Comparison of ENCODE assay signal across 1 cellular context in the genomic region with DNA sequence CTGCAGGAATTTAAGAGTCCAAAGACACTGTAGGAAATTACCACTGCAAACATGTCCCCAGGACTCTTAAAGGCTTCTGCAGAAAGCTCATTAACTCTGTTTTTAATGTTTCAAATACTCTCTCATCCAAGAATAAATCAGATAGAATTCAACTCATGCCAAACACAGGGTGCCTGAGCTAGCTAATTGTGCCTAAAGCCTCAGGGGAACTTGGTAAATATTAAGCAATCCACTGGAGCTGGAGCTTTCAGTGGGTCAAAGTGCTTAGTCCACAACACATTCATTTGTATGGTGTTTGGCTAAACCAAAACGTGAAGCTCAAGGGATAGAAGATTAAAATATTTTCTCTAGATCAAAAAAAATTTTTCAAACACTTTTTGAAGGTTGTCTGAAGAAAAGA.
A peak's percentile ranks its signal among the peaks of the same experiment; 100 is the strongest.
TF ChIP-seq lines count a peak whose summit lies in the region.

No MANE protein-coding gene starts in this region.

TF ChIP-seq in HepG2, 621 proteins besides CTCF, POLR2A, EP300 and RAD21 (continued from another document and continues in another):
- TF ChIP-seq, protein P1, sequence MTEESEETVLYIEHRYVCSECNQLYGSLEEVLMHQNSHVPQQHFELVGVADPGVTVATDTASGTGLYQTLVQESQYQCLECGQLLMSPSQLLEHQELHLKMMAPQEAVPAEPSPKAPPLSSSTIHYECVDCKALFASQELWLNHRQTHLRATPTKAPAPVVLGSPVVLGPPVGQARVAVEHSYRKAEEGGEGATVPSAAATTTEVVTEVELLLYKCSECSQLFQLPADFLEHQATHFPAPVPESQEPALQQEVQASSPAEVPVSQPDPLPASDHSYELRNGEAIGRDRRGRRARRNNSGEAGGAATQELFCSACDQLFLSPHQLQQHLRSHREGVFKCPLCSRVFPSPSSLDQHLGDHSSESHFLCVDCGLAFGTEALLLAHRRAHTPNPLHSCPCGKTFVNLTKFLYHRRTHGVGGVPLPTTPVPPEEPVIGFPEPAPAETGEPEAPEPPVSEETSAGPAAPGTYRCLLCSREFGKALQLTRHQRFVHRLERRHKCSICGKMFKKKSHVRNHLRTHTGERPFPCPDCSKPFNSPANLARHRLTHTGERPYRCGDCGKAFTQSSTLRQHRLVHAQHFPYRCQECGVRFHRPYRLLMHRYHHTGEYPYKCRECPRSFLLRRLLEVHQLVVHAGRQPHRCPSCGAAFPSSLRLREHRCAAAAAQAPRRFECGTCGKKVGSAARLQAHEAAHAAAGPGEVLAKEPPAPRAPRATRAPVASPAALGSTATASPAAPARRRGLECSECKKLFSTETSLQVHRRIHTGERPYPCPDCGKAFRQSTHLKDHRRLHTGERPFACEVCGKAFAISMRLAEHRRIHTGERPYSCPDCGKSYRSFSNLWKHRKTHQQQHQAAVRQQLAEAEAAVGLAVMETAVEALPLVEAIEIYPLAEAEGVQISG (CRISPR knock-in tag; IDR thresholded peaks at IDR 0.05) = peak; percentile 45; the same call in 1 of the 2 replicates
- TF ChIP-seq, protein P2, sequence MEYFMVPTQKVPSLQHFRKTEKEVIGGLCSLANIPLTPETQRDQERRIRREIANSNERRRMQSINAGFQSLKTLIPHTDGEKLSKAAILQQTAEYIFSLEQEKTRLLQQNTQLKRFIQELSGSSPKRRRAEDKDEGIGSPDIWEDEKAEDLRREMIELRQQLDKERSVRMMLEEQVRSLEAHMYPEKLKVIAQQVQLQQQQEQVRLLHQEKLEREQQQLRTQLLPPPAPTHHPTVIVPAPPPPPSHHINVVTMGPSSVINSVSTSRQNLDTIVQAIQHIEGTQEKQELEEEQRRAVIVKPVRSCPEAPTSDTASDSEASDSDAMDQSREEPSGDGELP (IDR thresholded peaks at IDR 0.05; ENCODE audit: borderline replicate concordance, low read depth) = no peak
- TF ChIP-seq, protein P3, sequence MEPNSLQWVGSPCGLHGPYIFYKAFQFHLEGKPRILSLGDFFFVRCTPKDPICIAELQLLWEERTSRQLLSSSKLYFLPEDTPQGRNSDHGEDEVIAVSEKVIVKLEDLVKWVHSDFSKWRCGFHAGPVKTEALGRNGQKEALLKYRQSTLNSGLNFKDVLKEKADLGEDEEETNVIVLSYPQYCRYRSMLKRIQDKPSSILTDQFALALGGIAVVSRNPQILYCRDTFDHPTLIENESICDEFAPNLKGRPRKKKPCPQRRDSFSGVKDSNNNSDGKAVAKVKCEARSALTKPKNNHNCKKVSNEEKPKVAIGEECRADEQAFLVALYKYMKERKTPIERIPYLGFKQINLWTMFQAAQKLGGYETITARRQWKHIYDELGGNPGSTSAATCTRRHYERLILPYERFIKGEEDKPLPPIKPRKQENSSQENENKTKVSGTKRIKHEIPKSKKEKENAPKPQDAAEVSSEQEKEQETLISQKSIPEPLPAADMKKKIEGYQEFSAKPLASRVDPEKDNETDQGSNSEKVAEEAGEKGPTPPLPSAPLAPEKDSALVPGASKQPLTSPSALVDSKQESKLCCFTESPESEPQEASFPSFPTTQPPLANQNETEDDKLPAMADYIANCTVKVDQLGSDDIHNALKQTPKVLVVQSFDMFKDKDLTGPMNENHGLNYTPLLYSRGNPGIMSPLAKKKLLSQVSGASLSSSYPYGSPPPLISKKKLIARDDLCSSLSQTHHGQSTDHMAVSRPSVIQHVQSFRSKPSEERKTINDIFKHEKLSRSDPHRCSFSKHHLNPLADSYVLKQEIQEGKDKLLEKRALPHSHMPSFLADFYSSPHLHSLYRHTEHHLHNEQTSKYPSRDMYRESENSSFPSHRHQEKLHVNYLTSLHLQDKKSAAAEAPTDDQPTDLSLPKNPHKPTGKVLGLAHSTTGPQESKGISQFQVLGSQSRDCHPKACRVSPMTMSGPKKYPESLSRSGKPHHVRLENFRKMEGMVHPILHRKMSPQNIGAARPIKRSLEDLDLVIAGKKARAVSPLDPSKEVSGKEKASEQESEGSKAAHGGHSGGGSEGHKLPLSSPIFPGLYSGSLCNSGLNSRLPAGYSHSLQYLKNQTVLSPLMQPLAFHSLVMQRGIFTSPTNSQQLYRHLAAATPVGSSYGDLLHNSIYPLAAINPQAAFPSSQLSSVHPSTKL (CRISPR knock-in tag; IDR thresholded peaks at IDR 0.05) = peak; percentile 94
- TF ChIP-seq ZNF552 (CRISPR knock-in tag; IDR thresholded peaks at IDR 0.05; ENCODE audit: borderline replicate concordance) = no peak
- TF ChIP-seq, protein P4, sequence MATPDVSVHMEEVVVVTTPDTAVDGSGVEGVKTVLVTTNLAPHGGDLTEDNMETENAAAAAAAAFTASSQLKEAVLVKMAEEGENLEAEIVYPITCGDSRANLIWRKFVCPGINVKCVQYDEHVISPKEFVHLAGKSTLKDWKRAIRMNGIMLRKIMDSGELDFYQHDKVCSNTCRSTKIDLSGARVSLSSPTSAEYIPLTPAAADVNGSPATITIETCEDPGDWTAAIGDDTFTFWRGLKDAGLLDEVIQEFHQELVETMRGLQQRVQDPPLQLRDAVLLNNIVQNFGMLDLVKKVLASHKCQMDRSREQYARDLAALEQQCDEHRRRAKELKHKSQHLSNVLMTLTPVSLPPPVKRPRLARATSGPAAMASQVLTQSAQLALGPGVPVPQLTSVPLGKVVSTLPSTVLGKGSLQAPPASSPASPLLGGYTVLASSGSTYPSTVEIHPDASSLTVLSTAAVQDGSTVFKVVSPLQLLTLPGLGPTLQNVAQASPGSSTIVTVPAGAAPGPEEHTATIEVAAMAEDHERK (CRISPR knock-in tag; IDR thresholded peaks at IDR 0.05; ENCODE audit: low read depth) = no peak
- no peak; the same call in 1 of the 2 replicates for TF ChIP-seq ZNF232 (CRISPR knock-in tag; IDR thresholded peaks at IDR 0.05; ENCODE audit: borderline replicate concordance)
- no peak for TF ChIP-seq EZH2 (conservative IDR thresholded peaks at IDR 0.05; ENCODE audit: low read depth, low read length)
- TF ChIP-seq PTBP1 (IDR thresholded peaks at IDR 0.05; ENCODE audit: low read depth, low read length, poor library complexity, severe bottlenecking) = no peak
- peak; percentile 99 for TF ChIP-seq PPARG (CRISPR knock-in tag; conservative IDR thresholded peaks at IDR 0.05)
- peak; percentile 97 for TF ChIP-seq GATAD2A (CRISPR knock-in tag; IDR thresholded peaks at IDR 0.05)
- TF ChIP-seq, protein P5, sequence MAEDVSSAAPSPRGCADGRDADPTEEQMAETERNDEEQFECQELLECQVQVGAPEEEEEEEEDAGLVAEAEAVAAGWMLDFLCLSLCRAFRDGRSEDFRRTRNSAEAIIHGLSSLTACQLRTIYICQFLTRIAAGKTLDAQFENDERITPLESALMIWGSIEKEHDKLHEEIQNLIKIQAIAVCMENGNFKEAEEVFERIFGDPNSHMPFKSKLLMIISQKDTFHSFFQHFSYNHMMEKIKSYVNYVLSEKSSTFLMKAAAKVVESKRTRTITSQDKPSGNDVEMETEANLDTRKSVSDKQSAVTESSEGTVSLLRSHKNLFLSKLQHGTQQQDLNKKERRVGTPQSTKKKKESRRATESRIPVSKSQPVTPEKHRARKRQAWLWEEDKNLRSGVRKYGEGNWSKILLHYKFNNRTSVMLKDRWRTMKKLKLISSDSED (CRISPR knock-in tag; IDR thresholded peaks at IDR 0.05) = no peak
- no peak for TF ChIP-seq SP2 (CRISPR knock-in tag; IDR thresholded peaks at IDR 0.05)
- no peak for TF ChIP-seq ZNF790 (CRISPR knock-in tag; IDR thresholded peaks at IDR 0.05; ENCODE audit: borderline replicate concordance)
- peak; percentile 52; the same call in 1 of the 2 replicates for TF ChIP-seq ZNF292 (CRISPR knock-in tag; IDR thresholded peaks at IDR 0.05; ENCODE audit: borderline replicate concordance, low read depth)
- no peak for TF ChIP-seq ZSCAN29 (CRISPR knock-in tag; conservative IDR thresholded peaks at IDR 0.05)
- TF ChIP-seq MYNN (CRISPR knock-in tag; IDR thresholded peaks at IDR 0.05; ENCODE audit: low read depth) = no peak
- TF ChIP-seq, protein P6, sequence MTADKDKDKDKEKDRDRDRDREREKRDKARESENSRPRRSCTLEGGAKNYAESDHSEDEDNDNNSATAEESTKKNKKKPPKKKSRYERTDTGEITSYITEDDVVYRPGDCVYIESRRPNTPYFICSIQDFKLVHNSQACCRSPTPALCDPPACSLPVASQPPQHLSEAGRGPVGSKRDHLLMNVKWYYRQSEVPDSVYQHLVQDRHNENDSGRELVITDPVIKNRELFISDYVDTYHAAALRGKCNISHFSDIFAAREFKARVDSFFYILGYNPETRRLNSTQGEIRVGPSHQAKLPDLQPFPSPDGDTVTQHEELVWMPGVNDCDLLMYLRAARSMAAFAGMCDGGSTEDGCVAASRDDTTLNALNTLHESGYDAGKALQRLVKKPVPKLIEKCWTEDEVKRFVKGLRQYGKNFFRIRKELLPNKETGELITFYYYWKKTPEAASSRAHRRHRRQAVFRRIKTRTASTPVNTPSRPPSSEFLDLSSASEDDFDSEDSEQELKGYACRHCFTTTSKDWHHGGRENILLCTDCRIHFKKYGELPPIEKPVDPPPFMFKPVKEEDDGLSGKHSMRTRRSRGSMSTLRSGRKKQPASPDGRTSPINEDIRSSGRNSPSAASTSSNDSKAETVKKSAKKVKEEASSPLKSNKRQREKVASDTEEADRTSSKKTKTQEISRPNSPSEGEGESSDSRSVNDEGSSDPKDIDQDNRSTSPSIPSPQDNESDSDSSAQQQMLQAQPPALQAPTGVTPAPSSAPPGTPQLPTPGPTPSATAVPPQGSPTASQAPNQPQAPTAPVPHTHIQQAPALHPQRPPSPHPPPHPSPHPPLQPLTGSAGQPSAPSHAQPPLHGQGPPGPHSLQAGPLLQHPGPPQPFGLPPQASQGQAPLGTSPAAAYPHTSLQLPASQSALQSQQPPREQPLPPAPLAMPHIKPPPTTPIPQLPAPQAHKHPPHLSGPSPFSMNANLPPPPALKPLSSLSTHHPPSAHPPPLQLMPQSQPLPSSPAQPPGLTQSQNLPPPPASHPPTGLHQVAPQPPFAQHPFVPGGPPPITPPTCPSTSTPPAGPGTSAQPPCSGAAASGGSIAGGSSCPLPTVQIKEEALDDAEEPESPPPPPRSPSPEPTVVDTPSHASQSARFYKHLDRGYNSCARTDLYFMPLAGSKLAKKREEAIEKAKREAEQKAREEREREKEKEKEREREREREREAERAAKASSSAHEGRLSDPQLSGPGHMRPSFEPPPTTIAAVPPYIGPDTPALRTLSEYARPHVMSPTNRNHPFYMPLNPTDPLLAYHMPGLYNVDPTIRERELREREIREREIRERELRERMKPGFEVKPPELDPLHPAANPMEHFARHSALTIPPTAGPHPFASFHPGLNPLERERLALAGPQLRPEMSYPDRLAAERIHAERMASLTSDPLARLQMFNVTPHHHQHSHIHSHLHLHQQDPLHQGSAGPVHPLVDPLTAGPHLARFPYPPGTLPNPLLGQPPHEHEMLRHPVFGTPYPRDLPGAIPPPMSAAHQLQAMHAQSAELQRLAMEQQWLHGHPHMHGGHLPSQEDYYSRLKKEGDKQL (CRISPR knock-in tag; IDR thresholded peaks at IDR 0.05; ENCODE audit: low read depth) = 0 out of 2 replicates have a peak, but pooled peaks have one; percentile 36
- TF ChIP-seq RXRB (CRISPR knock-in tag; IDR thresholded peaks at IDR 0.05; ENCODE audit: borderline replicate concordance) = peak; percentile 97
- no peak for TF ChIP-seq ZNF296 (CRISPR knock-in tag; conservative IDR thresholded peaks at IDR 0.05)
- TF ChIP-seq, protein P7, sequence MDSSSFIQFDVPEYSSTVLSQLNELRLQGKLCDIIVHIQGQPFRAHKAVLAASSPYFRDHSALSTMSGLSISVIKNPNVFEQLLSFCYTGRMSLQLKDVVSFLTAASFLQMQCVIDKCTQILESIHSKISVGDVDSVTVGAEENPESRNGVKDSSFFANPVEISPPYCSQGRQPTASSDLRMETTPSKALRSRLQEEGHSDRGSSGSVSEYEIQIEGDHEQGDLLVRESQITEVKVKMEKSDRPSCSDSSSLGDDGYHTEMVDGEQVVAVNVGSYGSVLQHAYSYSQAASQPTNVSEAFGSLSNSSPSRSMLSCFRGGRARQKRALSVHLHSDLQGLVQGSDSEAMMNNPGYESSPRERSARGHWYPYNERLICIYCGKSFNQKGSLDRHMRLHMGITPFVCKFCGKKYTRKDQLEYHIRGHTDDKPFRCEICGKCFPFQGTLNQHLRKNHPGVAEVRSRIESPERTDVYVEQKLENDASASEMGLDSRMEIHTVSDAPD (CRISPR knock-in tag; IDR thresholded peaks at IDR 0.05) = peak; percentile 95
- no peak for TF ChIP-seq ZNF124 (CRISPR knock-in tag; IDR thresholded peaks at IDR 0.05)
- TF ChIP-seq ISL2 (CRISPR knock-in tag; IDR thresholded peaks at IDR 0.05) = peak; percentile 87
- TF ChIP-seq AHR (CRISPR knock-in tag; IDR thresholded peaks at IDR 0.05) = no peak
- TF ChIP-seq ATAD3A (CRISPR knock-in tag; IDR thresholded peaks at IDR 0.05) = no peak
- TF ChIP-seq SAP130 (CRISPR knock-in tag; IDR thresholded peaks at IDR 0.05; ENCODE audit: low read depth) = peak; percentile 81
- TF ChIP-seq ZNF713 (CRISPR knock-in tag; IDR thresholded peaks at IDR 0.05) = no peak
- TF ChIP-seq HMG20B (CRISPR knock-in tag; conservative IDR thresholded peaks at IDR 0.05) = 0 out of 2 replicates have a peak, but pooled peaks have one; percentile 52
- TF ChIP-seq RFXANK (CRISPR knock-in tag; IDR thresholded peaks at IDR 0.05) = no peak
- TF ChIP-seq MTA1 (CRISPR knock-in tag; IDR thresholded peaks at IDR 0.05; ENCODE audit: borderline replicate concordance) = no peak
- TF ChIP-seq ZFAT (CRISPR knock-in tag; conservative IDR thresholded peaks at IDR 0.05) = no peak
- TF ChIP-seq FOXP1 (IDR thresholded peaks at IDR 0.05) = no peak
- peak; percentile 69 for TF ChIP-seq FOXP1 (CRISPR knock-in tag; IDR thresholded peaks at IDR 0.05)
- peak; percentile 65 for TF ChIP-seq HDAC1 (CRISPR knock-in tag; IDR thresholded peaks at IDR 0.05)
- no peak for TF ChIP-seq ZBTB21 (CRISPR knock-in tag; IDR thresholded peaks at IDR 0.05)
- no peak for TF ChIP-seq ZNF577 (CRISPR knock-in tag; IDR thresholded peaks at IDR 0.05; ENCODE audit: borderline replicate concordance, low read depth)
- TF ChIP-seq NCOR1 (IDR thresholded peaks at IDR 0.05; ENCODE audit: borderline replicate concordance, low read length) = peak; percentile 88; the same call in 1 of the 2 replicates
- no peak; the same call in 1 of the 2 replicates for TF ChIP-seq ZNF629 (CRISPR knock-in tag; conservative IDR thresholded peaks at IDR 0.05)
- TF ChIP-seq, protein P8, sequence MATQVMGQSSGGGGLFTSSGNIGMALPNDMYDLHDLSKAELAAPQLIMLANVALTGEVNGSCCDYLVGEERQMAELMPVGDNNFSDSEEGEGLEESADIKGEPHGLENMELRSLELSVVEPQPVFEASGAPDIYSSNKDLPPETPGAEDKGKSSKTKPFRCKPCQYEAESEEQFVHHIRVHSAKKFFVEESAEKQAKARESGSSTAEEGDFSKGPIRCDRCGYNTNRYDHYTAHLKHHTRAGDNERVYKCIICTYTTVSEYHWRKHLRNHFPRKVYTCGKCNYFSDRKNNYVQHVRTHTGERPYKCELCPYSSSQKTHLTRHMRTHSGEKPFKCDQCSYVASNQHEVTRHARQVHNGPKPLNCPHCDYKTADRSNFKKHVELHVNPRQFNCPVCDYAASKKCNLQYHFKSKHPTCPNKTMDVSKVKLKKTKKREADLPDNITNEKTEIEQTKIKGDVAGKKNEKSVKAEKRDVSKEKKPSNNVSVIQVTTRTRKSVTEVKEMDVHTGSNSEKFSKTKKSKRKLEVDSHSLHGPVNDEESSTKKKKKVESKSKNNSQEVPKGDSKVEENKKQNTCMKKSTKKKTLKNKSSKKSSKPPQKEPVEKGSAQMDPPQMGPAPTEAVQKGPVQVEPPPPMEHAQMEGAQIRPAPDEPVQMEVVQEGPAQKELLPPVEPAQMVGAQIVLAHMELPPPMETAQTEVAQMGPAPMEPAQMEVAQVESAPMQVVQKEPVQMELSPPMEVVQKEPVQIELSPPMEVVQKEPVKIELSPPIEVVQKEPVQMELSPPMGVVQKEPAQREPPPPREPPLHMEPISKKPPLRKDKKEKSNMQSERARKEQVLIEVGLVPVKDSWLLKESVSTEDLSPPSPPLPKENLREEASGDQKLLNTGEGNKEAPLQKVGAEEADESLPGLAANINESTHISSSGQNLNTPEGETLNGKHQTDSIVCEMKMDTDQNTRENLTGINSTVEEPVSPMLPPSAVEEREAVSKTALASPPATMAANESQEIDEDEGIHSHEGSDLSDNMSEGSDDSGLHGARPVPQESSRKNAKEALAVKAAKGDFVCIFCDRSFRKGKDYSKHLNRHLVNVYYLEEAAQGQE (IDR thresholded peaks at IDR 0.05; ENCODE audit: borderline replicate concordance in 1 of 2, low read depth in 1 of 2, low read length in 2 of 2) = peak in 1 of 2 experiments; percentile 51; a peak in 1 of 4 replicates
